In genomic region chr20:5770240-5770986, GRCh38 we compare ENCODE assay signal across 13 cellular contexts. TPM values are rescaled to one million over a fixed set of nuclear protein-coding genes. Genes with fewer than 3 reads are reported as not detected.
DNase-seq lines count a peak whose midpoint lies in the region; ATAC-seq and TF ChIP-seq lines count a peak whose summit lies in the region.
"Had no signal": no experiment of that assay in that cellular context is flagged by ENCODE, and none has a peak within 500 bp of the region (broad histone marks: within the 10 kb centered on the region; RNA-seq: fewer than 3 reads in every experiment).

No MANE protein-coding gene starts in this region.

- no peak for DNase-seq in activated CD8-positive, alpha-beta T cell treated with anti-CD3 and anti-CD28 coated beads for 36 hours
- DNase-seq in activated CD8-positive, alpha-beta T cell treated with anti-CD3 and anti-CD28 coated beads, Interleukin-2, amount 10 ng/mL, durations not matched to agents 7 days and 5 days, result no peak
- DNase-seq in NB4 (ENCODE audit: low read depth) (peak; percentile 41), glutamatergic neuron (no peak)
- DNase-seq in activated naive CD8-positive, alpha-beta T cell treated with anti-CD3 and anti-CD28 coated beads, Interleukin-2, amount 10 ng/mL, durations not matched to agents 7 days and 5 days, result no peak
- no peak for DNase-seq in stimulated activated CD4-positive, alpha-beta T cell treated with anti-CD3 and anti-CD28 coated beads, Interleukin-1b, Interleukin-23, amount 100 ng/mL, for 48 hours
- DNase-seq: activated gamma-delta T cell treated with Interleukin-2 at 50 U/mL for 16 hours, NCI-H146, NCI-H526, SK-N-SH, uterus had no signal

- H3K36me3 Mint-ChIP-seq in activated CD8-positive, alpha-beta T cell treated with anti-CD3 and anti-CD28 coated beads for 36 hours (ENCODE audit: low read depth), result peaks cover 16% of the 10 kb centered on the region
- H3K36me3 Mint-ChIP-seq in activated CD8-positive, alpha-beta T cell treated with anti-CD3 and anti-CD28 coated beads, Interleukin-2, amount 10 ng/mL, durations not matched to agents 7 days and 5 days (ENCODE audit: low read depth), result peaks cover 26% of the 10 kb centered on the region
- peaks cover 28% of the 10 kb centered on the region for H3K36me3 Mint-ChIP-seq in activated naive CD8-positive, alpha-beta T cell treated with anti-CD3 and anti-CD28 coated beads, Interleukin-2, amount 10 ng/mL, durations not matched to agents 7 days and 5 days
- peaks cover 53% of the 10 kb centered on the region for H3K36me3 Mint-ChIP-seq in stimulated activated memory B cell treated with anti-CD40 and anti-IgM and Interleukin-4, amounts not matched to agents 10 μg/mL and 1 μg/mL and 100 μg/mL, for 72 hours
- no peaks in the 10 kb centered on the region for H3K36me3 Mint-ChIP-seq in glutamatergic neuron (ENCODE audit: unreplicated experiment)

- H3K27me3 Mint-ChIP-seq in activated CD8-positive, alpha-beta T cell treated with anti-CD3 and anti-CD28 coated beads for 36 hours, result no peaks in the 10 kb centered on the region
- H3K27me3 Mint-ChIP-seq in activated CD8-positive, alpha-beta T cell treated with anti-CD3 and anti-CD28 coated beads, Interleukin-2, amount 10 ng/mL, durations not matched to agents 7 days and 5 days (ENCODE audit: low read depth), result no peaks in the 10 kb centered on the region
- H3K27me3 Mint-ChIP-seq in activated naive CD8-positive, alpha-beta T cell treated with anti-CD3 and anti-CD28 coated beads, Interleukin-2, amount 10 ng/mL, durations not matched to agents 7 days and 5 days, result no peaks in the 10 kb centered on the region
- no peaks in the 10 kb centered on the region for H3K27me3 Mint-ChIP-seq in stimulated activated memory B cell treated with anti-CD40 and anti-IgM and Interleukin-4, amounts not matched to agents 10 μg/mL and 1 μg/mL and 100 μg/mL, for 72 hours
- H3K27me3 Mint-ChIP-seq in glutamatergic neuron (ENCODE audit: unreplicated experiment), result no peaks in the 10 kb centered on the region

- no peak for ATAC-seq in activated CD8-positive, alpha-beta T cell treated with anti-CD3 and anti-CD28 coated beads for 36 hours
- no peak for ATAC-seq in activated CD8-positive, alpha-beta T cell treated with anti-CD3 and anti-CD28 coated beads, Interleukin-2, amount 10 ng/mL, durations not matched to agents 7 days and 5 days
- no peak for ATAC-seq in activated naive CD8-positive, alpha-beta T cell treated with anti-CD3 and anti-CD28 coated beads, Interleukin-2, amount 10 ng/mL, durations not matched to agents 7 days and 5 days (ENCODE audit: low read depth)
- ATAC-seq in stimulated activated memory B cell treated with anti-CD40 and anti-IgM and Interleukin-4, amounts not matched to agents 10 μg/mL and 1 μg/mL and 100 μg/mL, for 72 hours, result no peak
- ATAC-seq in HG03025 (IDR thresholded peaks at IDR 0.05; ENCODE audit: low FRiP score, unreplicated experiment), result no peak

- peaks cover 23% of the 10 kb centered on the region for H3K4me1 Mint-ChIP-seq in activated CD8-positive, alpha-beta T cell treated with anti-CD3 and anti-CD28 coated beads for 36 hours (ENCODE audit: low read depth)
- peaks cover 4% of the 10 kb centered on the region for H3K4me1 Mint-ChIP-seq in activated CD8-positive, alpha-beta T cell treated with anti-CD3 and anti-CD28 coated beads, Interleukin-2, amount 10 ng/mL, durations not matched to agents 7 days and 5 days (ENCODE audit: low read depth)
- peaks cover 9% of the 10 kb centered on the region for H3K4me1 Mint-ChIP-seq in activated naive CD8-positive, alpha-beta T cell treated with anti-CD3 and anti-CD28 coated beads, Interleukin-2, amount 10 ng/mL, durations not matched to agents 7 days and 5 days
- H3K4me1 Mint-ChIP-seq in stimulated activated memory B cell treated with anti-CD40 and anti-IgM and Interleukin-4, amounts not matched to agents 10 μg/mL and 1 μg/mL and 100 μg/mL, for 72 hours, result peaks cover 64% of the 10 kb centered on the region
- no peaks in the 10 kb centered on the region for H3K4me1 Mint-ChIP-seq in glutamatergic neuron (ENCODE audit: low read depth, unreplicated experiment)

- peak overlapping the region; percentile 58 for H3K27ac Mint-ChIP-seq in activated CD8-positive, alpha-beta T cell treated with anti-CD3 and anti-CD28 coated beads for 36 hours
- H3K27ac Mint-ChIP-seq in activated CD8-positive, alpha-beta T cell treated with anti-CD3 and anti-CD28 coated beads, Interleukin-2, amount 10 ng/mL, durations not matched to agents 7 days and 5 days, result no peak overlapping the region
- H3K27ac Mint-ChIP-seq in activated naive CD8-positive, alpha-beta T cell treated with anti-CD3 and anti-CD28 coated beads, Interleukin-2, amount 10 ng/mL, durations not matched to agents 7 days and 5 days, result peak overlapping the region; percentile 20
- H3K27ac Mint-ChIP-seq in stimulated activated memory B cell treated with anti-CD40 and anti-IgM and Interleukin-4, amounts not matched to agents 10 μg/mL and 1 μg/mL and 100 μg/mL, for 72 hours, result peak overlapping the region; percentile 72
- no peak overlapping the region for H3K27ac Mint-ChIP-seq in glutamatergic neuron (ENCODE audit: unreplicated experiment)

- POLR2A ChIA-PET in activated CD8-positive, alpha-beta T cell treated with anti-CD3 and anti-CD28 coated beads for 36 hours (lab: Charles Lee), result interaction anchor here (1.0 kb wide), 1 partner anchor 162 kb away, joined by 3 read pairs; no protein-coding TSS in a partner anchor
- POLR2A ChIA-PET in activated CD8-positive, alpha-beta T cell treated with anti-CD3 and anti-CD28 coated beads, Interleukin-2, amount 10 ng/mL, durations not matched to agents 7 days and 5 days (lab: Charles Lee), result no interaction called here
- POLR2A ChIA-PET in activated naive CD8-positive, alpha-beta T cell treated with anti-CD3 and anti-CD28 coated beads, Interleukin-2, amount 10 ng/mL, durations not matched to agents 7 days and 5 days (lab: Charles Lee), result no interaction called here

- no peaks in the 10 kb centered on the region for H3K9me3 Mint-ChIP-seq in activated CD8-positive, alpha-beta T cell treated with anti-CD3 and anti-CD28 coated beads for 36 hours
- no peaks in the 10 kb centered on the region for H3K9me3 Mint-ChIP-seq in activated CD8-positive, alpha-beta T cell treated with anti-CD3 and anti-CD28 coated beads, Interleukin-2, amount 10 ng/mL, durations not matched to agents 7 days and 5 days (ENCODE audit: insufficient read depth)
- H3K9me3 Mint-ChIP-seq in activated naive CD8-positive, alpha-beta T cell treated with anti-CD3 and anti-CD28 coated beads, Interleukin-2, amount 10 ng/mL, durations not matched to agents 7 days and 5 days, result no peaks in the 10 kb centered on the region
- no peaks in the 10 kb centered on the region for H3K9me3 Mint-ChIP-seq in stimulated activated memory B cell treated with anti-CD40 and anti-IgM and Interleukin-4, amounts not matched to agents 10 μg/mL and 1 μg/mL and 100 μg/mL, for 72 hours
- no peaks in the 10 kb centered on the region for H3K9me3 Mint-ChIP-seq in glutamatergic neuron (ENCODE audit: unreplicated experiment)

- intact Hi-C loops in activated CD8-positive, alpha-beta T cell treated with anti-CD3 and anti-CD28 coated beads for 36 hours (cut with micrococcal nuclease), result no loop called here

- no peak for TF ChIP-seq POLR2A in NB4 (IDR thresholded peaks at IDR 0.05; ENCODE audit: extremely low read depth, insufficient read length)

- H3K4me3 ChIP-seq in NB4 (ENCODE audit: low read depth, low read length), result no peak overlapping the region
- H3K4me3 ChIP-seq: uterus had no signal

- no peak overlapping the region for H3K4me3 Mint-ChIP-seq in activated CD8-positive, alpha-beta T cell treated with anti-CD3 and anti-CD28 coated beads for 36 hours
- H3K4me3 Mint-ChIP-seq in activated CD8-positive, alpha-beta T cell treated with anti-CD3 and anti-CD28 coated beads, Interleukin-2, amount 10 ng/mL, durations not matched to agents 7 days and 5 days, result no peak overlapping the region
- no peak overlapping the region for H3K4me3 Mint-ChIP-seq in activated naive CD8-positive, alpha-beta T cell treated with anti-CD3 and anti-CD28 coated beads, Interleukin-2, amount 10 ng/mL, durations not matched to agents 7 days and 5 days
- no peak overlapping the region for H3K4me3 Mint-ChIP-seq in stimulated activated memory B cell treated with anti-CD40 and anti-IgM and Interleukin-4, amounts not matched to agents 10 μg/mL and 1 μg/mL and 100 μg/mL, for 72 hours
- H3K4me3 Mint-ChIP-seq in glutamatergic neuron (ENCODE audit: unreplicated experiment), result no peak overlapping the region

- TF ChIP-seq CTCF in activated CD8-positive, alpha-beta T cell treated with anti-CD3 and anti-CD28 coated beads for 36 hours (IDR thresholded peaks at IDR 0.05), result no peak
- TF ChIP-seq CTCF in NB4 (IDR thresholded peaks at IDR 0.05; ENCODE audit: low read depth, low read length) (no peak), glutamatergic neuron (IDR thresholded peaks at IDR 0.05; ENCODE audit: partially characterized antibody, unreplicated experiment) (no peak)

- CTCF ChIA-PET in activated CD8-positive, alpha-beta T cell treated with anti-CD3 and anti-CD28 coated beads for 36 hours (lab: Charles Lee), result interaction anchor here (0.6 kb wide), 1 partner anchor 18 kb away, joined by 3 read pairs; no protein-coding TSS in a partner anchor
- CTCF ChIA-PET in activated CD8-positive, alpha-beta T cell treated with anti-CD3 and anti-CD28 coated beads, Interleukin-2, amount 10 ng/mL, durations not matched to agents 7 days and 5 days (lab: Charles Lee), result interaction anchor here (2.1 kb wide), 1 partner anchor 18 kb away, joined by 7 read pairs; no protein-coding TSS in a partner anchor

RNA-seq across cellular contexts. Expression of gene SHLD1, which starts 20.2 kb away (rescaled TPM):
- total RNA-seq in activated CD8-positive, alpha-beta T cell treated with anti-CD3 and anti-CD28 coated beads for 36 hours, result 1 to 10 TPM; 6.5 to 6.9 TPM
- total RNA-seq in activated CD8-positive, alpha-beta T cell treated with anti-CD3 and anti-CD28 coated beads, Interleukin-2, amount 10 ng/mL, durations not matched to agents 7 days and 5 days, result 1 to 10 TPM; 7.0 to 7.9 TPM
- 1 to 10 TPM; 8.1 to 8.4 TPM for total RNA-seq in activated naive CD8-positive, alpha-beta T cell treated with anti-CD3 and anti-CD28 coated beads, Interleukin-2, amount 10 ng/mL, durations not matched to agents 7 days and 5 days
- 4.0 TPM for total RNA-seq in glutamatergic neuron (ENCODE audit: unreplicated experiment)

Comparison
In these comparisons a context has a peak if more than half of its experiments do, and no peak if none do; other contexts are left out.
1. H3K27ac Mint-ChIP-seq: peak in activated CD8-positive, alpha-beta T cell treated with anti-CD3 and anti-CD28 coated beads for 36 hours (single experiment), activated naive CD8-positive, alpha-beta T cell treated with anti-CD3 and anti-CD28 coated beads, Interleukin-2, amount 10 ng/mL, durations not matched to agents 7 days and 5 days (single experiment) and stimulated activated memory B cell treated with anti-CD40 and anti-IgM and Interleukin-4, amounts not matched to agents 10 μg/mL and 1 μg/mL and 100 μg/mL, for 72 hours (single experiment); none in activated CD8-positive, alpha-beta T cell treated with anti-CD3 and anti-CD28 coated beads, Interleukin-2, amount 10 ng/mL, durations not matched to agents 7 days and 5 days (single experiment) and glutamatergic neuron (single experiment).